34 cellular contexts compared by ENCODE assay signal in genomic region chr5:180387798-180388197, GRCh38. TPM values are rescaled to one million over a fixed set of nuclear protein-coding genes. Genes with fewer than 3 reads are reported as not detected.
"Had no signal": no experiment of that assay in that cellular context is flagged by ENCODE, and none has a peak within 500 bp of the region (broad histone marks: within the 10 kb centered on the region; RNA-seq: fewer than 3 reads in every experiment).

No MANE protein-coding gene starts in this region.

- H3K27me3 ChIP-seq: ascending aorta, cardiac muscle cell, Peyer's patch had no signal

- DNase-seq: activated CD4-positive, alpha-beta T cell treated with anti-CD3 and anti-CD28 coated beads, Interleukin-2, amount 10 ng/mL, durations not matched to agents 24 days and 14 days; activated CD4-positive, alpha-beta T cell treated with anti-CD3 and anti-CD28 coated beads, Interleukin-2, amount 50 U/mL, for 4 hours; activated CD8-positive, alpha-beta T cell treated with anti-CD3 and anti-CD28 coated beads for 36 hours; activated effector memory CD4-positive, alpha-beta T cell treated with anti-CD3 and anti-CD28 coated beads, Interleukin-2, amount 50 U/mL, for 16 hours; activated naive CD4-positive, alpha-beta T cell; activated naive CD4-positive, alpha-beta T cell treated with anti-CD3 and anti-CD28 coated beads, Interleukin-2, amount 50 U/mL, for 16 hours; activated naive CD8-positive, alpha-beta T cell treated with anti-CD3 and anti-CD28 coated beads for 36 hours; activated T-cell treated with anti-CD3 and anti-CD28 coated beads, Interleukin-2, amount 50 U/mL, for 1 hour; activated T-cell treated with anti-CD3 and anti-CD28 coated beads, Interleukin-2, amount 50 U/mL, for 72 hours; amniotic stem cell; NCI-H1092 treated with DMSO at 0.1 percent for 48 hours; NCI-H1417; NCI-H146; NCI-H187; NCI-H2029 treated with DMSO at 0.1 percent for 48 hours; NCI-H2107; NCI-H2171; NCI-H510A; NCI-H526; NCI-H748 treated with DMSO at 0.1 percent for 48 hours; NK-92 treated with Interleukin-12 subunit alpha and Interleukin-12 subunit beta, amount 100 ng/mL, for 24 hours; PC-3; RPMI8226; SW 1271; T1000 had no signal

- H3K4me1 Mint-ChIP-seq: activated CD4-positive, alpha-beta T cell treated with anti-CD3 and anti-CD28 coated beads, Interleukin-2, amount 10 ng/mL, durations not matched to agents 24 days and 14 days; activated naive CD8-positive, alpha-beta T cell treated with anti-CD3 and anti-CD28 coated beads for 36 hours; activated T-helper 17 cell treated with anti-CD3 and anti-CD28 coated beads, Interleukin-2, amount 50 U/mL, for 72 hours had no signal

- H3K4me1 ChIP-seq: ascending aorta, Peyer's patch had no signal

- FAIRE-seq: K562, TTC549 had no signal

- H3K27ac ChIP-seq: ascending aorta, cardiac muscle cell, Peyer's patch had no signal

- H3K27ac Mint-ChIP-seq: activated CD4-positive, alpha-beta T cell treated with anti-CD3 and anti-CD28 coated beads, Interleukin-2, amount 10 ng/mL, durations not matched to agents 24 days and 14 days; activated CD8-positive, alpha-beta T cell treated with anti-CD3 and anti-CD28 coated beads for 36 hours; activated naive CD8-positive, alpha-beta T cell treated with anti-CD3 and anti-CD28 coated beads for 36 hours; activated T-cell treated with anti-CD3 and anti-CD28 coated beads, Interleukin-2, amount 50 U/mL, for 72 hours; activated T-helper 17 cell treated with anti-CD3 and anti-CD28 coated beads, Interleukin-2, amount 50 U/mL, for 72 hours had no signal

- ATAC-seq: activated CD8-positive, alpha-beta T cell treated with anti-CD3 and anti-CD28 coated beads for 36 hours; activated T-cell treated with anti-CD3 and anti-CD28 coated beads, Interleukin-2, amount 50 U/mL, for 72 hours; activated T-helper 17 cell treated with anti-CD3 and anti-CD28 coated beads, Interleukin-2, amount 50 U/mL, for 72 hours; K562; PC-3; Right ventricle myocardium inferior had no signal

- H3K36me3 Mint-ChIP-seq: activated naive CD8-positive, alpha-beta T cell treated with anti-CD3 and anti-CD28 coated beads for 36 hours had no signal

- H3K9me3 Mint-ChIP-seq: activated CD4-positive, alpha-beta T cell treated with anti-CD3 and anti-CD28 coated beads, Interleukin-2, amount 10 ng/mL, durations not matched to agents 24 days and 14 days; activated CD8-positive, alpha-beta T cell treated with anti-CD3 and anti-CD28 coated beads for 36 hours; activated naive CD8-positive, alpha-beta T cell treated with anti-CD3 and anti-CD28 coated beads for 36 hours; activated T-cell treated with anti-CD3 and anti-CD28 coated beads, Interleukin-2, amount 50 U/mL, for 72 hours; activated T-helper 17 cell treated with anti-CD3 and anti-CD28 coated beads, Interleukin-2, amount 50 U/mL, for 72 hours had no signal

- H3K36me3 ChIP-seq: ascending aorta, cardiac muscle cell, Peyer's patch had no signal

- H3K9me3 ChIP-seq: ascending aorta, Peyer's patch had no signal

- H3K4me3 Mint-ChIP-seq: activated CD4-positive, alpha-beta T cell treated with anti-CD3 and anti-CD28 coated beads, Interleukin-2, amount 10 ng/mL, durations not matched to agents 24 days and 14 days; activated CD8-positive, alpha-beta T cell treated with anti-CD3 and anti-CD28 coated beads for 36 hours; activated naive CD8-positive, alpha-beta T cell treated with anti-CD3 and anti-CD28 coated beads for 36 hours; activated T-cell treated with anti-CD3 and anti-CD28 coated beads, Interleukin-2, amount 50 U/mL, for 72 hours; activated T-helper 17 cell treated with anti-CD3 and anti-CD28 coated beads, Interleukin-2, amount 50 U/mL, for 72 hours had no signal

- H3K4me3 ChIP-seq: ascending aorta, cardiac muscle cell, K562, Peyer's patch had no signal

RNA-seq across cellular contexts. Expression of gene GFPT2, which starts 34.7 kb away (rescaled TPM):
- total RNA-seq: activated CD8-positive, alpha-beta T cell treated with anti-CD3 and anti-CD28 coated beads for 36 hours; T-helper 1 cell treated with Interleukin-12 subunit alpha and Interleukin-12 subunit beta and Interleukin-4 antibody, amounts not matched to agents 30 ng/mL and 1 ng/mL, for 36 hours; T-helper 2 cell treated with Interferon-gamma antibody and Interleukin-4, amounts not matched to agents 100 ng/mL and 5 ng/mL, for 36 hours had no signal
